ENCODE assay signal across 13 cellular contexts in the genomic region with DNA sequence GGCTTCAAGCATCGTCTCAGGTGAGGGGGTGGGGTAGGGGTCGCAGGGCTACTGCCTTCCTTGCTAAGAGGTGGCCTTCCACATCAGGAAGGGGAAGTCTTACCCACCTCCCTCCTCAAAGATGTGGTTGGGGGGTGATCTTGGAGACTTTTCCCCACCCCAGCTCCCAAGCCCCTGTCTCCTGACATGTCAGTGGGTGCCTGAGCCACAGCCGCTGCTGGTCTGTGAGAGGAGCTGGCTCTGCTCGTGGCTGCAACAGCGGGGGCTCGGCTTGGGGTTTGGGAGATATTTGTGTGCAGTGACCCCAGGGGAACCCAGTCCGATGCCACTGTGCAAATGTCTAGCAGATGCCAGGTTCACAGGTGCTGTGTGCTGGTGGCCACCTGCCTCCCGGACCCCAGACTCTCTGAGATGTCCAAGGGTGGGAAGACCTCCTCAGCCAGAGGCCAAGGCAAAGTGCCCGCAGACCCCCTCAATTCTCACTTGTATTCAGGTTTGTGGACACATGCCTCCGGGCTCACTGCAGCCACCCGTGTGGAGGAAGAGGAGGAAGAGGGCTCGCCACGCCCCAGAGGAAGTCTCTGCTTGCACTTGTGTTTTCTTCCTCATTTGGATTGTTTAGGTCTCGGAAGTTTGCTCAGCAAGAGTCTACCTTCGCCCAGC. TPM values are rescaled to one million over a fixed set of nuclear protein-coding genes. Genes with fewer than 3 reads are reported as not detected.
DNase-seq lines count a peak whose midpoint lies in the region; ATAC-seq and TF ChIP-seq lines count a peak whose summit lies in the region.
"Had no signal": no experiment of that assay in that cellular context is flagged by ENCODE, and none has a peak within 500 bp of the region (broad histone marks: within the 10 kb centered on the region; RNA-seq: fewer than 3 reads in every experiment).

No MANE protein-coding gene starts in this region.

- no peak for TF ChIP-seq CTCF in heart right ventricle (IDR thresholded peaks at IDR 0.05)

- peaks cover 3 to 54% (median 40%) of the 10 kb centered on the region in 9 donors for H3K4me1 ChIP-seq in heart right ventricle

- no peaks in the 10 kb centered on the region for H3K36me3 ChIP-seq in heart right ventricle
- H3K36me3 ChIP-seq: esophagus squamous epithelium had no signal

- H3K27me3 Mint-ChIP-seq in activated CD4-positive, alpha-beta T cell treated with anti-CD3 and anti-CD28 coated beads, Interleukin-2, amount 10 ng/mL, durations not matched to agents 24 days and 14 days = peaks cover 18% of the 10 kb centered on the region
- H3K27me3 Mint-ChIP-seq in T-helper 2 cell treated with Interferon-gamma antibody and Interleukin-4, amounts not matched to agents 5 μg/mL and 100 μg/mL, for 36 hours (ENCODE audit: low read depth) = peaks cover 14% of the 10 kb centered on the region
- no peaks in the 10 kb centered on the region for H3K27me3 Mint-ChIP-seq in stimulated activated naive CD8-positive, alpha-beta T cell treated with anti-CD3 and anti-CD28 coated beads, Interleukin-15, amount 100 ng/mL, for 72 hours

- peak; percentile 76 for DNase-seq in activated CD4-positive, alpha-beta T cell treated with anti-CD3 and anti-CD28 coated beads, Interleukin-2, amount 10 ng/mL, durations not matched to agents 24 days and 14 days
- DNase-seq in activated CD4-positive, alpha-beta T cell treated with anti-CD3 and anti-CD28 coated beads for 1 hour = no peak
- no peak for DNase-seq in T-helper 2 cell treated with Interferon-gamma antibody and Interleukin-4, amounts not matched to agents 5 μg/mL and 100 μg/mL, for 36 hours (ENCODE audit: low spot score)
- DNase-seq in heart right ventricle (no peak), SHP77 treated with DMSO at 0.1 percent for 48 hours (lab: John Stamatoyannopoulos, UW) (no peak), ecto neural progenitor cell (ENCODE audit: low spot score) (no peak)
- no peak for DNase-seq in stimulated activated naive CD8-positive, alpha-beta T cell treated with anti-CD3 and anti-CD28 coated beads, Interleukin-15, amount 100 ng/mL, for 72 hours
- DNase-seq: esophagus squamous epithelium, SHP77 had no signal

- H3K27me3 ChIP-seq in heart right ventricle = peaks cover 0 to 15% (median 5%) of the 10 kb centered on the region in 7 donors

- H3K4me3 ChIP-seq in heart right ventricle = peak overlapping the region in 7 of 10 donors; percentile 2 to 60 (median 54)
- H3K4me3 ChIP-seq: lung had no signal

- H3K4me1 Mint-ChIP-seq in activated CD4-positive, alpha-beta T cell treated with anti-CD3 and anti-CD28 coated beads, Interleukin-2, amount 10 ng/mL, durations not matched to agents 24 days and 14 days = peaks cover 13% of the 10 kb centered on the region
- H3K4me1 Mint-ChIP-seq in T-helper 2 cell treated with Interferon-gamma antibody and Interleukin-4, amounts not matched to agents 5 μg/mL and 100 μg/mL, for 36 hours (ENCODE audit: low read depth) = peaks cover 12% of the 10 kb centered on the region
- peaks cover 51% of the 10 kb centered on the region for H3K4me1 Mint-ChIP-seq in stimulated activated naive CD8-positive, alpha-beta T cell treated with anti-CD3 and anti-CD28 coated beads, Interleukin-15, amount 100 ng/mL, for 72 hours

- no peaks in the 10 kb centered on the region for H3K9me3 ChIP-seq in heart right ventricle
- H3K9me3 ChIP-seq: esophagus squamous epithelium had no signal

- H3K9me3 Mint-ChIP-seq in activated CD4-positive, alpha-beta T cell treated with anti-CD3 and anti-CD28 coated beads, Interleukin-2, amount 10 ng/mL, durations not matched to agents 24 days and 14 days = no peaks in the 10 kb centered on the region
- H3K9me3 Mint-ChIP-seq in T-helper 2 cell treated with Interferon-gamma antibody and Interleukin-4, amounts not matched to agents 5 μg/mL and 100 μg/mL, for 36 hours = no peaks in the 10 kb centered on the region
- no peaks in the 10 kb centered on the region for H3K9me3 Mint-ChIP-seq in stimulated activated naive CD8-positive, alpha-beta T cell treated with anti-CD3 and anti-CD28 coated beads, Interleukin-15, amount 100 ng/mL, for 72 hours

- peak overlapping the region; percentile 91 for H3K4me3 Mint-ChIP-seq in activated CD4-positive, alpha-beta T cell treated with anti-CD3 and anti-CD28 coated beads, Interleukin-2, amount 10 ng/mL, durations not matched to agents 24 days and 14 days
- peak overlapping the region; percentile 88 for H3K4me3 Mint-ChIP-seq in T-helper 2 cell treated with Interferon-gamma antibody and Interleukin-4, amounts not matched to agents 5 μg/mL and 100 μg/mL, for 36 hours
- H3K4me3 Mint-ChIP-seq in stimulated activated naive CD8-positive, alpha-beta T cell treated with anti-CD3 and anti-CD28 coated beads, Interleukin-15, amount 100 ng/mL, for 72 hours = peak overlapping the region; percentile 90 to 96

- H3K27ac ChIP-seq in heart right ventricle = peak overlapping the region in 4 of 10 donors; percentile 47 to 82 (median 62)
- H3K27ac ChIP-seq: esophagus squamous epithelium had no signal

- 64 to 74% methylated on average over 15 of the region's 15 CpGs for WGBS in heart right ventricle, 2 donors

- H3K36me3 Mint-ChIP-seq in activated CD4-positive, alpha-beta T cell treated with anti-CD3 and anti-CD28 coated beads, Interleukin-2, amount 10 ng/mL, durations not matched to agents 24 days and 14 days (ENCODE audit: low read depth) = no peaks in the 10 kb centered on the region
- no peaks in the 10 kb centered on the region for H3K36me3 Mint-ChIP-seq in T-helper 2 cell treated with Interferon-gamma antibody and Interleukin-4, amounts not matched to agents 5 μg/mL and 100 μg/mL, for 36 hours (ENCODE audit: low read depth)

- H3K27ac Mint-ChIP-seq in activated CD4-positive, alpha-beta T cell treated with anti-CD3 and anti-CD28 coated beads, Interleukin-2, amount 10 ng/mL, durations not matched to agents 24 days and 14 days = no peak overlapping the region
- H3K27ac Mint-ChIP-seq in T-helper 2 cell treated with Interferon-gamma antibody and Interleukin-4, amounts not matched to agents 5 μg/mL and 100 μg/mL, for 36 hours = peak overlapping the region; percentile 36
- peak overlapping the region in 1 of 2 donors; percentile 64 for H3K27ac Mint-ChIP-seq in stimulated activated naive CD8-positive, alpha-beta T cell treated with anti-CD3 and anti-CD28 coated beads, Interleukin-15, amount 100 ng/mL, for 72 hours

- ATAC-seq in heart right ventricle (peak in 4 of 8 donors; percentile 23 to 37 (median 30)), GM18498 (IDR thresholded peaks at IDR 0.05; ENCODE audit: unreplicated experiment) (no peak)
- no peak for ATAC-seq in stimulated activated naive CD8-positive, alpha-beta T cell treated with anti-CD3 and anti-CD28 coated beads, Interleukin-15, amount 100 ng/mL, for 72 hours

- intact Hi-C loops in activated CD4-positive, alpha-beta T cell treated with anti-CD3 and anti-CD28 coated beads, Interleukin-2, amount 10 ng/mL, durations not matched to agents 24 days and 14 days (cut with micrococcal nuclease) = loop anchor here (2.0 kb wide), 1 partner anchor 20 kb away; no protein-coding TSS in a partner anchor
- intact Hi-C loops in heart right ventricle (cut with DNase I) = loop anchor here in 1 of 10 donors (5.0 kb wide), 1 partner anchor 446 kb away; no protein-coding TSS in a partner anchor

RNA-seq across cellular contexts. Expression of gene KCNQ1, which starts 1.9 kb away (rescaled TPM):
- 6.4 TPM in 2 replicates for total RNA-seq in activated CD4-positive, alpha-beta T cell treated with anti-CD3 and anti-CD28 coated beads, Interleukin-2, amount 10 ng/mL, durations not matched to agents 24 days and 14 days
- 10 to 100 TPM; 28.9 to 48.2 (median 36.4) TPM for total RNA-seq in heart right ventricle
- 10 to 100 TPM; 19.9 to 27.6 TPM for polyA plus RNA-seq in heart right ventricle
- total RNA-seq: A673, M059J had no signal

RNA-seq across cellular contexts. Expression of gene TRPM5, which starts 2.4 kb away (rescaled TPM):
- not detected in 2 replicates for total RNA-seq in activated CD4-positive, alpha-beta T cell treated with anti-CD3 and anti-CD28 coated beads, Interleukin-2, amount 10 ng/mL, durations not matched to agents 24 days and 14 days
- total RNA-seq in heart right ventricle = not detected
- polyA plus RNA-seq in heart right ventricle = not detected
- total RNA-seq: A673, esophagus squamous epithelium, M059J had no signal

RNA-seq across cellular contexts. Expression of gene TSSC4, which starts 46.2 kb away (rescaled TPM):
- 61.8 and 62.9 TPM in 2 replicates for total RNA-seq in activated CD4-positive, alpha-beta T cell treated with anti-CD3 and anti-CD28 coated beads, Interleukin-2, amount 10 ng/mL, durations not matched to agents 24 days and 14 days
- total RNA-seq in heart right ventricle = 10 to 100 TPM; 22.0 to 46.4 (median 29.2) TPM
- polyA plus RNA-seq in heart right ventricle = 10 to 100 TPM; 56.0 to 72.3 TPM
